12 cellular contexts compared by ENCODE assay signal in the genomic region with DNA sequence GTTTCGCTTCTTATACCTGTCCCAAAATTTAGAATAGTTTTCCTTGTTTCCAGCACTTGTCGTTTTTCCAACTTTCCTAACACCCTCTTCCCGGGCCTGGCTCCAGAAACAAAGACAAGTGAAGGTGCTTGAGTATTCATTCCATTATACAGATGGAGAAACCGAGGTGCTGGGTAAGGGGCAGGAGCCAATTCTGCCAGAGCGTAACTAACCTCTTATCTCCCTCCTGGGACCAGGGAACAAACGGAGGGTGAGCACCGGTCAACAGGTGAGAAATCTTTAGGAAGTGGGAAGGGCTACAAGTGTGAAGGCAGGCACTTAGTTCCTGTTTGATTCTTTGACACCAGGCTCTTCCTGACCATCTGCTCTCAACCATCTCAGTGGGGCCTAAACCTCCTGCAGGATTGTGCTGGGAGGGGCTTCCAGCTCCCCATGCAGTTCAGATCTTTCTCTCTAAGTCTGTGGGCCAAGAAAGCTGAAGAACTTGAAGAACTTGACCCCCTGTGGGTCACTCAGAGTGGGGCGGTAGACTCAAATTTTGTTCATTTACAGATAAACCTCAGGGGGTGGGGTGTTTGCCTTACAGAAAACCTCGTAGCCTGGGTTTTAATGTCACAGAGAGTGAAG. TPM values are rescaled to one million over a fixed set of nuclear protein-coding genes. Genes with fewer than 3 reads are reported as not detected.
DNase-seq lines count a peak whose midpoint lies in the region; ATAC-seq, FAIRE-seq and TF ChIP-seq lines count a peak whose summit lies in the region.
"Had no signal": no experiment of that assay in that cellular context is flagged by ENCODE, and none has a peak within 500 bp of the region (broad histone marks: within the 10 kb centered on the region; RNA-seq: fewer than 3 reads in every experiment).

No MANE protein-coding gene starts in this region.

- peaks cover 7% of the 10 kb centered on the region for H3K36me3 Mint-ChIP-seq in brain

- DNase-seq in LHCN-M2 (ENCODE audit: low read depth) (peak; percentile 67), lung (ENCODE audit: low spot score) (no peak), stomach (no peak), C1 segment of cervical spinal cord (lab: John Stamatoyannopoulos, UW) (no peak), G401 (ENCODE audit: low spot score) (no peak), MG63 (no peak), urothelium cell line (ENCODE audit: low spot score) (no peak)
- DNase-seq: activated effector memory CD4-positive, alpha-beta T cell treated with anti-CD3 and anti-CD28 coated beads, Interleukin-2, amount 50 U/mL, for 16 hours; NCI-H1105 treated with DMSO at 0.1 percent for 48 hours had no signal

- no peak overlapping the region for H3K4me3 ChIP-seq in lung
- no peak overlapping the region for H3K4me3 ChIP-seq in stomach
- no peak overlapping the region for H3K4me3 ChIP-seq in MG63

- in situ Hi-C loops in G401 (cut with HindIII; ENCODE audit: low sequenced_read_pairs): no loop called here

- peaks cover 6% of the 10 kb centered on the region for H3K27me3 Mint-ChIP-seq in brain

- H3K9me3 ChIP-seq in lung (ENCODE audit: control insufficient read depth in 2 of 2, insufficient read depth in 1 of 2, low read length in 1 of 2): no peaks in the 10 kb centered on the region
- no peaks in the 10 kb centered on the region for H3K9me3 ChIP-seq in stomach
- no peaks in the 10 kb centered on the region for H3K9me3 ChIP-seq in MG63
- H3K9me3 ChIP-seq: neutrophil had no signal

- H3K9me3 Mint-ChIP-seq in brain: no peaks in the 10 kb centered on the region
- H3K9me3 Mint-ChIP-seq: activated CD4-positive, alpha-beta T cell treated with anti-CD3 and anti-CD28 coated beads, Interleukin-2, amount 10 ng/mL, durations not matched to agents 7 days and 5 days had no signal

- intact Hi-C loops in stomach (cut with DNase I; ENCODE audit: low total_unique reads): no loop called here

- peak overlapping the region in 4 of 5 experiments; percentile 64 to 92 (median 83) for H3K27ac Mint-ChIP-seq in brain

- peak overlapping the region in 4 of 5 experiments; percentile 19 to 97 (median 53) for H3K4me3 Mint-ChIP-seq in brain
- H3K4me3 Mint-ChIP-seq: activated CD4-positive, alpha-beta T cell treated with anti-CD3 and anti-CD28 coated beads, Interleukin-2, amount 10 ng/mL, durations not matched to agents 7 days and 5 days had no signal

- no peaks in the 10 kb centered on the region for H3K27me3 ChIP-seq in lung (ENCODE audit: control insufficient read depth, insufficient read depth)
- no peaks in the 10 kb centered on the region for H3K27me3 ChIP-seq in stomach
- peaks cover 9% of the 10 kb centered on the region for H3K27me3 ChIP-seq in MG63

- ATAC-seq in lung (ENCODE audit: insufficient read depth, low FRiP score): no peak

- FAIRE-seq in urothelium cell line (lab: Jason Lieb, UNC): no peak

- H3K4me1 Mint-ChIP-seq in brain: peaks cover 100% of the 10 kb centered on the region

- peak overlapping the region; percentile 55 to 78 for H3K27ac ChIP-seq in lung (ENCODE audit: low read depth in 1 of 2, low read length in 1 of 2)
- peak overlapping the region; percentile 73 to 97 (median 92) for H3K27ac ChIP-seq in stomach
- H3K27ac ChIP-seq: neutrophil had no signal

- H3K4me1 ChIP-seq in lung (ENCODE audit: control insufficient read depth in 2 of 2, insufficient read depth in 2 of 2, low read length in 2 of 2) (peaks cover 6 to 39% of the 10 kb centered on the region in 2 donors), stomach (peaks cover 90 to 100% (median 95%) of the 10 kb centered on the region in 4 donors)

- 59 to 65% methylated on average over 9 of the region's 9 CpGs for WGBS in lung, 2 donors
- WGBS in stomach, 5 donors: 42 to 58% (median 46%) methylated on average over 9 of the region's 9 CpGs

- H3K36me3 ChIP-seq in lung (ENCODE audit: control insufficient read depth in 2 of 2, insufficient read depth in 2 of 2, low read length in 2 of 2): peaks cover 0 to 3% of the 10 kb centered on the region in 2 donors
- peaks cover 0 to 3% (median 0%) of the 10 kb centered on the region in 4 donors for H3K36me3 ChIP-seq in stomach
- H3K36me3 ChIP-seq in MG63: no peaks in the 10 kb centered on the region
- H3K36me3 ChIP-seq: neutrophil had no signal

- TF ChIP-seq POLR2A in stomach (IDR thresholded peaks at IDR 0.05): no peak

- TF ChIP-seq CTCF in brain (conservative IDR thresholded peaks at IDR 0.05): no peak
- no peak for TF ChIP-seq CTCF in lung (IDR thresholded peaks at IDR 0.05; ENCODE audit: control extremely low read depth, extremely low read depth)
- no peak for TF ChIP-seq CTCF in stomach (IDR thresholded peaks at IDR 0.05)

- no peak for TF ChIP-seq EP300 in stomach (IDR thresholded peaks at IDR 0.05)

RNA-seq across cellular contexts. Expression of a gene that starts 8.7 kb away (rescaled TPM):
- total RNA-seq in LHCN-M2 (2014; rRNA removed): 17.7 and 24.2 TPM in 2 replicates
- 6.8 TPM for polyA plus RNA-seq in LHCN-M2 (2012)
- polyA plus RNA-seq in brain (ENCODE audit: insufficient read depth, low read depth, low replicate concordance): 5.7 TPM
- 100 to 1,000 TPM in 1 of 2 donors, 10 to 100 TPM in 1; 37.7 to 118 TPM for total RNA-seq in lung
- 10 to 100 TPM; 13.2 to 27.6 TPM for polyA plus RNA-seq in lung
- total RNA-seq in stomach: 100 to 1,000 TPM in 1 of 5 donors, 10 to 100 TPM in 4; 21.0 to 185 (median 39.7) TPM
- 10 to 100 TPM in 1 of 3 donors, 1 to 10 TPM in 2; 2.7 to 13.9 (median 4.0) TPM for polyA plus RNA-seq in stomach
- total RNA-seq in G401 (2014; rRNA removed; shearing (Covaris generic)): 0.55 and 0.92 TPM in 2 replicates
- 0.17 and 0.56 TPM in 2 replicates for total RNA-seq in MG63 (2014; rRNA removed; shearing (Covaris generic); ENCODE audit: low replicate concordance)
